1 cellular context compared by ENCODE assay signal in genomic region chr19:58407658-58408151, GRCh38.
TF ChIP-seq lines count a peak whose summit lies in the region.

No MANE protein-coding gene starts in this region.

TF ChIP-seq in HepG2, 621 proteins besides CTCF, POLR2A, EP300 and RAD21 (continues in another document):
- TF ChIP-seq NR2F1 (CRISPR knock-in tag; IDR thresholded peaks at IDR 0.05) (peak in 1 of 2 experiments; percentile 33; a peak in 1 of 4 replicates), MLX (CRISPR knock-in tag; IDR thresholded peaks at IDR 0.05) (no peak), LCORL (IDR thresholded peaks at IDR 0.05) (no peak), LCORL (CRISPR knock-in tag; IDR thresholded peaks at IDR 0.05) (0 out of 2 replicates have a peak, but pooled peaks have one; percentile 18), TRIM24 (CRISPR knock-in tag; IDR thresholded peaks at IDR 0.05) (no peak), ZBTB7B (CRISPR knock-in tag; IDR thresholded peaks at IDR 0.05) (peak; percentile 20; the same call in 1 of the 2 replicates), DPF2 (CRISPR knock-in tag; IDR thresholded peaks at IDR 0.05; ENCODE audit: borderline replicate concordance, low read depth) (no peak), GATAD1 (CRISPR knock-in tag; IDR thresholded peaks at IDR 0.05) (no peak), DBP (CRISPR knock-in tag; IDR thresholded peaks at IDR 0.05; ENCODE audit: not compliant biosample characterization) (no peak), ARID3A (IDR thresholded peaks at IDR 0.05; ENCODE audit: low read depth, low read length) (no peak), FOSL2 (CRISPR knock-in tag; IDR thresholded peaks at IDR 0.05) (peak; percentile 11; the same call in 1 of the 2 replicates), ZSCAN31 (CRISPR knock-in tag; IDR thresholded peaks at IDR 0.05; ENCODE audit: low read depth) (no peak), CREB1 (IDR thresholded peaks at IDR 0.05) (peak; percentile 43; the same call in 1 of the 2 replicates), CREB1 (CRISPR knock-in tag; IDR thresholded peaks at IDR 0.05) (no peak), ELF3 (CRISPR knock-in tag; IDR thresholded peaks at IDR 0.05) (0 out of 2 replicates have a peak, but pooled peaks have one; percentile 11), SMARCC2 (IDR thresholded peaks at IDR 0.05) (no peak), SALL1 (CRISPR knock-in tag; IDR thresholded peaks at IDR 0.05) (no peak; the same call in 1 of the 2 replicates), ZC3H13 (CRISPR knock-in tag; IDR thresholded peaks at IDR 0.05) (peak; percentile 43; the same call in 1 of the 2 replicates), AKNA (CRISPR knock-in tag; IDR thresholded peaks at IDR 0.05; ENCODE audit: borderline replicate concordance) (no peak), YY1 (IDR thresholded peaks at IDR 0.05; ENCODE audit: insufficient read depth, insufficient replicate concordance, low read depth, low read length) (no peak), KDM2A (CRISPR knock-in tag; IDR thresholded peaks at IDR 0.05; ENCODE audit: borderline replicate concordance, low read depth) (peak; percentile 5; the same call in 1 of the 2 replicates), NCOA1 (CRISPR knock-in tag; IDR thresholded peaks at IDR 0.05) (peak; percentile 74; the same call in 1 of the 2 replicates), JUND (CRISPR knock-in tag; IDR thresholded peaks at IDR 0.05) (peak; percentile 31; the same call in 1 of the 2 replicates), TEAD3 (CRISPR knock-in tag; optimal IDR thresholded peaks at IDR 0.05; ENCODE audit: borderline replicate concordance) (peak; percentile 21), ZNF224 (CRISPR knock-in tag; IDR thresholded peaks at IDR 0.05) (no peak), CENPT (CRISPR knock-in tag; IDR thresholded peaks at IDR 0.05; ENCODE audit: low read depth) (no peak), GMEB2 (CRISPR knock-in tag; IDR thresholded peaks at IDR 0.05; ENCODE audit: low read depth) (no peak), NR2F6 (IDR thresholded peaks at IDR 0.05) (peak; percentile 32; the same call in 1 of the 2 replicates), NR2F6 (CRISPR knock-in tag; IDR thresholded peaks at IDR 0.05) (peak; percentile 31; the same call in 1 of the 2 replicates), ZNF232 (CRISPR knock-in tag; IDR thresholded peaks at IDR 0.05; ENCODE audit: borderline replicate concordance) (peak; percentile 47), ZNF496 (CRISPR knock-in tag; IDR thresholded peaks at IDR 0.05; ENCODE audit: insufficient replicate concordance) (no peak), ESRRA (CRISPR knock-in tag; IDR thresholded peaks at IDR 0.05; ENCODE audit: low read depth) (0 out of 2 replicates have a peak, but pooled peaks have one; percentile 13), KAT7 (CRISPR knock-in tag; IDR thresholded peaks at IDR 0.05; ENCODE audit: borderline replicate concordance) (peak; percentile 50), ARID2 (CRISPR knock-in tag; IDR thresholded peaks at IDR 0.05; ENCODE audit: borderline replicate concordance) (no peak), TERF1 (CRISPR knock-in tag; IDR thresholded peaks at IDR 0.05) (0 out of 2 replicates have a peak, but pooled peaks have one; percentile 25), ZNF337 (CRISPR knock-in tag; IDR thresholded peaks at IDR 0.05; ENCODE audit: borderline replicate concordance, low read depth) (no peak), HMGXB4 (CRISPR knock-in tag; IDR thresholded peaks at IDR 0.05; ENCODE audit: borderline replicate concordance in 1 of 2, low read depth in 1 of 2) (peak in 1 of 2 experiments; percentile 1; a peak in 1 of 4 replicates), ZNF326 (CRISPR knock-in tag; IDR thresholded peaks at IDR 0.05; ENCODE audit: borderline replicate concordance) (peak; percentile 39; the same call in 1 of the 2 replicates), ZNF263 (CRISPR knock-in tag; IDR thresholded peaks at IDR 0.05) (peak; percentile 34; the same call in 1 of the 2 replicates)
- TF ChIP-seq, protein P1, sequence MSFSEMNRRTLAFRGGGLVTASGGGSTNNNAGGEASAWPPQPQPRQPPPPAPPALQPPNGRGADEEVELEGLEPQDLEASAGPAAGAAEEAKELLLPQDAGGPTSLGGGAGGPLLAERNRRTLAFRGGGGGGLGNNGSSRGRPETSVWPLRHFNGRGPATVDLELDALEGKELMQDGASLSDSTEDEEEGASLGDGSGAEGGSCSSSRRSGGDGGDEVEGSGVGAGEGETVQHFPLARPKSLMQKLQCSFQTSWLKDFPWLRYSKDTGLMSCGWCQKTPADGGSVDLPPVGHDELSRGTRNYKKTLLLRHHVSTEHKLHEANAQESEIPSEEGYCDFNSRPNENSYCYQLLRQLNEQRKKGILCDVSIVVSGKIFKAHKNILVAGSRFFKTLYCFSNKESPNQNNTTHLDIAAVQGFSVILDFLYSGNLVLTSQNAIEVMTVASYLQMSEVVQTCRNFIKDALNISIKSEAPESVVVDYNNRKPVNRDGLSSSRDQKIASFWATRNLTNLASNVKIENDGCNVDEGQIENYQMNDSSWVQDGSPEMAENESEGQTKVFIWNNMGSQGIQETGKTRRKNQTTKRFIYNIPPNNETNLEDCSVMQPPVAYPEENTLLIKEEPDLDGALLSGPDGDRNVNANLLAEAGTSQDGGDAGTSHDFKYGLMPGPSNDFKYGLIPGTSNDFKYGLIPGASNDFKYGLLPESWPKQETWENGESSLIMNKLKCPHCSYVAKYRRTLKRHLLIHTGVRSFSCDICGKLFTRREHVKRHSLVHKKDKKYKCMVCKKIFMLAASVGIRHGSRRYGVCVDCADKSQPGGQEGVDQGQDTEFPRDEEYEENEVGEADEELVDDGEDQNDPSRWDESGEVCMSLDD (CRISPR knock-in tag; IDR thresholded peaks at IDR 0.05; ENCODE audit: borderline replicate concordance): 0 out of 2 replicates have a peak, but pooled peaks have one; percentile 25
- TF ChIP-seq, protein P2, sequence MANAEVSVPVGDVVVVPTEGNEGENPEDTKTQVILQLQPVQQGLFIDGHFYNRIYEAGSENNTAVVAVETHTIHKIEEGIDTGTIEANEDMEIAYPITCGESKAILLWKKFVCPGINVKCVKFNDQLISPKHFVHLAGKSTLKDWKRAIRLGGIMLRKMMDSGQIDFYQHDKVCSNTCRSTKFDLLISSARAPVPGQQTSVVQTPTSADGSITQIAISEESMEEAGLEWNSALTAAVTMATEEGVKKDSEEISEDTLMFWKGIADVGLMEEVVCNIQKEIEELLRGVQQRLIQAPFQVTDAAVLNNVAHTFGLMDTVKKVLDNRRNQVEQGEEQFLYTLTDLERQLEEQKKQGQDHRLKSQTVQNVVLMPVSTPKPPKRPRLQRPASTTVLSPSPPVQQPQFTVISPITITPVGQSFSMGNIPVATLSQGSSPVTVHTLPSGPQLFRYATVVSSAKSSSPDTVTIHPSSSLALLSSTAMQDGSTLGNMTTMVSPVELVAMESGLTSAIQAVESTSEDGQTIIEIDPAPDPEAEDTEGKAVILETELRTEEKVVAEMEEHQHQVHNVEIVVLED (CRISPR knock-in tag; IDR thresholded peaks at IDR 0.05; ENCODE audit: borderline replicate concordance): no peak
